Comparison of ENCODE assay signal across 10 cellular contexts in genomic region chr11:69438286-69438920, GRCh38. TPM values are rescaled to one million over a fixed set of nuclear protein-coding genes. Genes with fewer than 3 reads are reported as not detected.
"Had no signal": no experiment of that assay in that cellular context is flagged by ENCODE, and none has a peak within 500 bp of the region (broad histone marks: within the 10 kb centered on the region; RNA-seq: fewer than 3 reads in every experiment).

No MANE protein-coding gene starts in this region.

- H3K4me3 ChIP-seq: body of pancreas, esophagus squamous epithelium, pancreas, skin epidermis had no signal

- H3K27me3 Mint-ChIP-seq: activated naive CD4-positive, alpha-beta T cell treated with anti-CD3 and anti-CD28 coated beads, Interleukin-2, amount 50 U/mL, for 24 hours had no signal

- H3K36me3 ChIP-seq: esophagus squamous epithelium, pancreas had no signal

- H3K9me3 Mint-ChIP-seq: activated naive CD4-positive, alpha-beta T cell treated with anti-CD3 and anti-CD28 coated beads, Interleukin-2, amount 50 U/mL, for 24 hours; nephron progenitor cell; T-helper 1 cell treated with Interleukin-12 subunit alpha and Interleukin-12 subunit beta and Interleukin-4 antibody, amounts not matched to agents 30 μg/mL and 1 μg/mL, for 36 hours had no signal

- H3K4me3 Mint-ChIP-seq: activated naive CD4-positive, alpha-beta T cell treated with anti-CD3 and anti-CD28 coated beads, Interleukin-2, amount 50 U/mL, for 24 hours; nephron progenitor cell; T-helper 1 cell treated with Interleukin-12 subunit alpha and Interleukin-12 subunit beta and Interleukin-4 antibody, amounts not matched to agents 30 μg/mL and 1 μg/mL, for 36 hours had no signal

- ATAC-seq: body of pancreas, pancreas had no signal

- H3K27ac Mint-ChIP-seq: activated naive CD4-positive, alpha-beta T cell treated with anti-CD3 and anti-CD28 coated beads, Interleukin-2, amount 50 U/mL, for 24 hours; nephron progenitor cell; T-helper 1 cell treated with Interleukin-12 subunit alpha and Interleukin-12 subunit beta and Interleukin-4 antibody, amounts not matched to agents 30 μg/mL and 1 μg/mL, for 36 hours had no signal

- H3K27ac ChIP-seq: esophagus squamous epithelium, skin epidermis had no signal

- DNase-seq: activated CD4-positive, CD25-positive, alpha-beta regulatory T cell; activated T-cell treated with anti-CD3 and anti-CD28 coated beads, Interleukin-2, amount 50 U/mL, for 1 hour; body of pancreas; esophagus squamous epithelium; foreskin fibroblast; nephron progenitor cell had no signal

- H3K4me1 Mint-ChIP-seq: activated naive CD4-positive, alpha-beta T cell treated with anti-CD3 and anti-CD28 coated beads, Interleukin-2, amount 50 U/mL, for 24 hours had no signal

- H3K36me3 Mint-ChIP-seq: activated naive CD4-positive, alpha-beta T cell treated with anti-CD3 and anti-CD28 coated beads, Interleukin-2, amount 50 U/mL, for 24 hours had no signal

- H3K27me3 ChIP-seq: body of pancreas, esophagus squamous epithelium, pancreas had no signal

- H3K9me3 ChIP-seq: body of pancreas, esophagus squamous epithelium, pancreas had no signal

RNA-seq across cellular contexts. Expression of gene LINC01488, which starts 43.1 kb away (rescaled TPM):
- total RNA-seq: body of pancreas, esophagus squamous epithelium, pancreas had no signal
- polyA plus RNA-seq: pancreas had no signal
